In genomic region chr17:17492085-17492484, GRCh38 we compare ENCODE assay signal across 1 cellular context.
TF ChIP-seq lines count a peak whose summit lies in the region.

No MANE protein-coding gene starts in this region.

TF ChIP-seq in HepG2, 621 proteins besides CTCF, POLR2A, EP300 and RAD21:
- TF ChIP-seq ZC3H13 (CRISPR knock-in tag; IDR thresholded peaks at IDR 0.05) (peak; percentile 49; the same call in 1 of the 2 replicates), SNAPC5 (CRISPR knock-in tag; IDR thresholded peaks at IDR 0.05; ENCODE audit: borderline replicate concordance) (no peak)
